Comparison of ENCODE assay signal across 9 cellular contexts in the genomic region with DNA sequence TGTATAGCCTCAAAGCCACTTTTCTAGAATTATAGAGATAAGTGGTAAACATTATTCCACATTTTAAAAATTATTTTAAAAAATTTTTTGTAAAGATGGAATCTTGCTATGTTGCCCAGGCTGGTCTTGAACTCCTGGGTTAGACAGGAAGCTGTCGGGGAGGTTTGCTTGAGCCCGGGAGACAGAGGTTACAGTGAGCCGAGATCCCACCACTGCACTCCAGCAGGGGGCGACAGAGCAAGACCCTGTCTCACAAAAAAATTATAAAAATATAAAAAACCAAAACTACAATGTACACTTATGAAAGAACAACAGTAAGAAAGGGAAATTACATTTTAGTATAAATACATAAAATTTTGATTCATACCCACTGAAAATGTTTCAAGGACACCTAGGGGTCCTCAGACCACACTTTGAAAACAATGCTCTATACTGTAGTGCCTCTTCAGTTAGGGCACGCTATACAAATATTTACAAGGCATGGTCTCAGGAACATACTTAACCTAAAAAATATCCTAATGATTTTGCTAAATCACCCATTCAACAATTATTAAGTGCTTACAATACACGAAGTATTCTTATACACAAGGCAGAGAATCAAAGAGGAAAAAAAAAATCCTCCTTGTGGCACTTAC.
DNase-seq lines count a peak whose midpoint lies in the region; ATAC-seq, FAIRE-seq and TF ChIP-seq lines count a peak whose summit lies in the region.
"Had no signal": no experiment of that assay in that cellular context is flagged by ENCODE, and none has a peak within 500 bp of the region (broad histone marks: within the 10 kb centered on the region; RNA-seq: fewer than 3 reads in every experiment).

No MANE protein-coding gene starts in this region.

- TF ChIP-seq POLR2A in adrenal gland (IDR thresholded peaks at IDR 0.05) = no peak

- no peaks in the 10 kb centered on the region for H3K9me3 ChIP-seq in adrenal gland (replicated peaks in 1 of 3)
- H3K9me3 ChIP-seq in kidney (ENCODE audit: control insufficient read depth in 1 of 2, low read length in 2 of 2) = no peaks in the 10 kb centered on the region

- intact Hi-C loops in adrenal gland (cut with DNase I) = loop anchor here (5.0 to 10.0 kb wide), 2 partner anchors 117 to 119 kb away; no protein-coding TSS in a partner anchor
- intact Hi-C loops in kidney (cut with DNase I) = no loop called here

- ATAC-seq in HG02798 (IDR thresholded peaks at IDR 0.05; ENCODE audit: poor library complexity, unreplicated experiment) (no peak), HG03571 (IDR thresholded peaks at IDR 0.05; ENCODE audit: unreplicated experiment) (no peak)

- no peak for FAIRE-seq in kidney (lab: Jason Lieb, UNC)
- FAIRE-seq: endometrium had no signal

- H3K4me1 ChIP-seq in adrenal gland (replicated peaks in 1 of 2) (peaks cover 0 to 2% of the 10 kb centered on the region in 2 donors), kidney (ENCODE audit: control insufficient read depth in 1 of 2, insufficient read depth in 1 of 2, low read depth in 1 of 2, low read length in 2 of 2) (no peaks in the 10 kb centered on the region)

- H3K27me3 ChIP-seq in adrenal gland = no peaks in the 10 kb centered on the region

- no peaks in the 10 kb centered on the region for H3K36me3 ChIP-seq in adrenal gland (replicated peaks in 1 of 2)
- no peaks in the 10 kb centered on the region for H3K36me3 ChIP-seq in kidney (ENCODE audit: control insufficient read depth in 1 of 2, insufficient read depth in 2 of 2, low read length in 2 of 2)

- H3K9ac ChIP-seq in kidney (ENCODE audit: low read length in 2 of 2) = no peak overlapping the region

- H3K27ac ChIP-seq in adrenal gland (no peak overlapping the region), kidney (ENCODE audit: low read depth in 2 of 2, low read length in 2 of 2) (no peak overlapping the region)

- no peak overlapping the region for H3K4me3 ChIP-seq in adrenal gland
- no peak overlapping the region for H3K4me3 ChIP-seq in kidney (ENCODE audit: low read length in 2 of 2)

- DNase-seq in NCI-H146 (lab: John Stamatoyannopoulos, UW) = peak; percentile 33
- DNase-seq in NCI-H146 treated with DMSO at 0.1 percent for 48 hours (lab: John Stamatoyannopoulos, UW; ENCODE audit: unreplicated experiment) = no peak
- DNase-seq in T-helper 2 cell = peak; percentile 27 to 76 (median 53)
- DNase-seq in adrenal gland = peak; percentile 54 to 81 (median 60)
- no peak for DNase-seq in kidney
- DNase-seq in stimulated activated CD4-positive, alpha-beta T cell treated with anti-CD3 and anti-CD28 coated beads, TNF-alpha, amount 100 ng/mL, for 4 hours (ENCODE audit: low read depth in 3 of 3) = peak; percentile 45 to 53 (median 53)

- TF ChIP-seq CTCF in adrenal gland (IDR thresholded peaks at IDR 0.05) (peak; percentile 45 to 72 (median 66)), kidney (IDR thresholded peaks at IDR 0.05; ENCODE audit: borderline replicate concordance, extremely low read depth, insufficient read depth) (peak; percentile 58)

- WGBS in adrenal gland, 4 donors = 43 to 47% (median 44%) methylated on average over 6 of the region's 6 CpGs

Comparison
In these comparisons a context has a peak if more than half of its experiments do, and no peak if none do; other contexts are left out.
1. DNase-seq: peak in NCI-H146 (single experiment), T-helper 2 cell (5 of 5), adrenal gland (7 of 7) and stimulated activated CD4-positive, alpha-beta T cell treated with anti-CD3 and anti-CD28 coated beads, TNF-alpha, amount 100 ng/mL, for 4 hours (3 of 3); none in NCI-H146 treated with DMSO at 0.1 percent for 48 hours (single experiment) and kidney (single experiment).